In the genomic region with DNA sequence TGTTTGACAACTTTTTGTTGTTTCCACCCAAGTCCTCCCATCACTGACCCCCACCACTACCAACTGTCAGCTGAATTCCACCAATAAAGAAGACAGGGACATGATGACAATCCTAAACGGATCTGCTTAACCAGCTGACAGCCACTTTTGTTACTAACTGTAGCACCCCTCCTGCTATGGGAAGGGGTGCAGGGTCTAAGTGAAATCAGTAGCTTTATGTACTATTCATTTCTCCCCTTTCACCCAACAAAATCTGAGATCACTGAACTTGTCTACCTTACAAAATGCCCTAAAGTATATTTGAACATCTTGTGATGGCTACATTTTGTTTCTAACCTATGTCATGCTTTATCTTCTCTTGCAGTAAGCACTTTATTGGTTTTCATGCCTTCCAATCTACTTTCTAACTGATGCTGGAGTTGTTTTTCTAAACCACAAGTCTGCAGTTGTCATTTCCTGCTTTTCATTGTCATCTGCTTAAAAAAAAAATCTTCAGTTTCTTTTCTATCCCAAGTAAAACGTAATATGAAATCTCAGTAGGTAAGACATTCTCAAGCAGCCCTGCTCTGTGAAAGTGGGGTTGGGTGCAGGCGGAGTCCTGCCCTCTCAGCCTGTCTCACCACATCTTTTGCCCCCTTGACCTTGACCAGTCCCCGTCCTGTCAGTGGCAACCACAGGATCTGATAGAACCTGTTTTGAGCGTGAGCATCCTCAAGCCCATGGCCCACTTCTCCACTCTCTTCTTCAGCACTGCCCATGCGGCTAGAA, we compare ENCODE assay signal across 16 cellular contexts.
DNase-seq lines count a peak whose midpoint lies in the region; ATAC-seq and TF ChIP-seq lines count a peak whose summit lies in the region.
"Had no signal": no experiment of that assay in that cellular context is flagged by ENCODE, and none has a peak within 500 bp of the region (broad histone marks: within the 10 kb centered on the region; RNA-seq: fewer than 3 reads in every experiment).

No MANE protein-coding gene starts in this region.

- H3K27ac Mint-ChIP-seq in activated CD4-positive, alpha-beta memory T cell treated with anti-CD3 and anti-CD28 coated beads, Interleukin-2, amount 10 ng/mL, durations not matched to agents 7 days and 5 days = peak overlapping the region; percentile 87
- peak overlapping the region; percentile 60 for H3K27ac Mint-ChIP-seq in central memory CD8-positive, alpha-beta T cell (ENCODE audit: low read depth)

- no peaks in the 10 kb centered on the region for H3K36me3 ChIP-seq in thymus (ENCODE audit: control insufficient read depth, insufficient read depth)
- H3K36me3 ChIP-seq in hepatocyte (replicated peaks; ENCODE audit: insufficient read depth, low read depth) = no peaks in the 10 kb centered on the region
- no peaks in the 10 kb centered on the region for H3K36me3 ChIP-seq in esophagus muscularis mucosa
- H3K36me3 ChIP-seq: right lobe of liver had no signal

- intact Hi-C loops in esophagus muscularis mucosa (cut with DNase I) = no loop called here

- no peaks in the 10 kb centered on the region for H3K27me3 ChIP-seq in thymus (ENCODE audit: control insufficient read depth, insufficient read depth)
- no peaks in the 10 kb centered on the region for H3K27me3 ChIP-seq in hepatocyte
- H3K27me3 ChIP-seq in esophagus muscularis mucosa = no peaks in the 10 kb centered on the region
- H3K27me3 ChIP-seq: right lobe of liver, testis had no signal

- no peaks in the 10 kb centered on the region for H4K20me1 ChIP-seq in hepatocyte (ENCODE audit: insufficient read depth, poor library complexity, severe bottlenecking)

- peaks cover 22% of the 10 kb centered on the region for H3K4me1 Mint-ChIP-seq in activated CD4-positive, alpha-beta memory T cell treated with anti-CD3 and anti-CD28 coated beads, Interleukin-2, amount 10 ng/mL, durations not matched to agents 7 days and 5 days
- H3K4me1 Mint-ChIP-seq in central memory CD8-positive, alpha-beta T cell = peaks cover 17% of the 10 kb centered on the region

- POLR2A ChIA-PET in activated CD4-positive, alpha-beta memory T cell treated with anti-CD3 and anti-CD28 coated beads, Interleukin-2, amount 10 ng/mL, durations not matched to agents 7 days and 5 days (lab: Charles Lee) = no interaction called here

- H2AFZ ChIP-seq in hepatocyte = no peak overlapping the region

- TF ChIP-seq EP300 in esophagus muscularis mucosa (IDR thresholded peaks at IDR 0.05) = no peak

- TF ChIP-seq CTCF in hepatocyte (IDR thresholded peaks at IDR 0.05; ENCODE audit: poor library complexity) (no peak), esophagus muscularis mucosa (IDR thresholded peaks at IDR 0.05) (no peak)

- peak overlapping the region; percentile 71 for H3K27ac ChIP-seq in thymus (ENCODE audit: low read depth)
- no peak overlapping the region for H3K27ac ChIP-seq in hepatocyte
- no peak overlapping the region for H3K27ac ChIP-seq in esophagus muscularis mucosa (replicated peaks in 1 of 4)
- H3K27ac ChIP-seq: right lobe of liver, testis had no signal

- DNase-seq in stimulated activated naive CD4-positive, alpha-beta T cell (lab: John Stamatoyannopoulos, UW) = peak in 5 of 6 experiments; percentile 1 to 73 (median 55)
- no peak for DNase-seq in stimulated activated naive CD4-positive, alpha-beta T cell treated with Interleukin-2 at 50 U/mL for 16 hours (lab: John Stamatoyannopoulos, UW)
- peak; percentile 34 for DNase-seq in activated CD4-positive, alpha-beta memory T cell treated with anti-CD3 and anti-CD28 coated beads, Interleukin-2, amount 10 ng/mL, durations not matched to agents 7 days and 5 days
- no peak for DNase-seq in central memory CD8-positive, alpha-beta T cell (ENCODE audit: low spot score in 2 of 2)
- no peak for DNase-seq in hepatocyte (ENCODE audit: low spot score)
- no peak for DNase-seq in esophagus muscularis mucosa (ENCODE audit: extremely low spot score)
- DNase-seq: cerebellar nuclear complex; GF-D8; NCI-H1694; NCI-H446 treated with DMSO at 0.1 percent for 48 hours; right lobe of liver; SHP77; stimulated activated CD4-positive, alpha-beta T cell treated with anti-CD3 and anti-CD28 coated beads, Interleukin-2, amount 100 ng/mL, for 24 hours; testis had no signal

- CTCF ChIA-PET in activated CD4-positive, alpha-beta memory T cell treated with anti-CD3 and anti-CD28 coated beads, Interleukin-2, amount 10 ng/mL, durations not matched to agents 7 days and 5 days (lab: Charles Lee) = interaction anchor here (0.8 kb wide), 1 partner anchor 215 kb away, joined by 4 read pairs; no protein-coding TSS in a partner anchor

- no peaks in the 10 kb centered on the region for H3K27me3 Mint-ChIP-seq in activated CD4-positive, alpha-beta memory T cell treated with anti-CD3 and anti-CD28 coated beads, Interleukin-2, amount 10 ng/mL, durations not matched to agents 7 days and 5 days
- H3K27me3 Mint-ChIP-seq in central memory CD8-positive, alpha-beta T cell = no peaks in the 10 kb centered on the region

- peak overlapping the region; percentile 40 for H3K4me3 Mint-ChIP-seq in activated CD4-positive, alpha-beta memory T cell treated with anti-CD3 and anti-CD28 coated beads, Interleukin-2, amount 10 ng/mL, durations not matched to agents 7 days and 5 days
- H3K4me3 Mint-ChIP-seq in central memory CD8-positive, alpha-beta T cell = peak overlapping the region; percentile 40

- TF ChIP-seq POLR2A in esophagus muscularis mucosa (IDR thresholded peaks at IDR 0.05; ENCODE audit: low read depth) = no peak

- H3K9me3 Mint-ChIP-seq in activated CD4-positive, alpha-beta memory T cell treated with anti-CD3 and anti-CD28 coated beads, Interleukin-2, amount 10 ng/mL, durations not matched to agents 7 days and 5 days = peaks cover 3% of the 10 kb centered on the region
- H3K9me3 Mint-ChIP-seq in central memory CD8-positive, alpha-beta T cell = no peaks in the 10 kb centered on the region

- H3K9me3 ChIP-seq in thymus (ENCODE audit: control insufficient read depth) (no peaks in the 10 kb centered on the region), hepatocyte (ENCODE audit: low read depth) (no peaks in the 10 kb centered on the region), esophagus muscularis mucosa (no peaks in the 10 kb centered on the region)
- H3K9me3 ChIP-seq: right lobe of liver, testis had no signal

- H3K36me3 Mint-ChIP-seq in activated CD4-positive, alpha-beta memory T cell treated with anti-CD3 and anti-CD28 coated beads, Interleukin-2, amount 10 ng/mL, durations not matched to agents 7 days and 5 days (ENCODE audit: low read depth) = no peaks in the 10 kb centered on the region
- no peaks in the 10 kb centered on the region for H3K36me3 Mint-ChIP-seq in central memory CD8-positive, alpha-beta T cell (ENCODE audit: insufficient read depth)

- H3K4me3 ChIP-seq in thymus (ENCODE audit: low read length) (no peak overlapping the region), hepatocyte (no peak overlapping the region), esophagus muscularis mucosa (no peak overlapping the region)
- H3K4me3 ChIP-seq: right lobe of liver, testis had no signal

- H3K79me2 ChIP-seq in hepatocyte = no peaks in the 10 kb centered on the region

- no peaks in the 10 kb centered on the region for H3K9me2 ChIP-seq in hepatocyte (replicated peaks; ENCODE audit: insufficient read depth)

- H3K4me1 ChIP-seq in thymus (ENCODE audit: control insufficient read depth, insufficient read depth, low read length) (peaks cover 6% of the 10 kb centered on the region), hepatocyte (ENCODE audit: insufficient read depth) (no peaks in the 10 kb centered on the region), esophagus muscularis mucosa (peaks cover 13 to 17% (median 15%) of the 10 kb centered on the region in 4 donors)
- H3K4me1 ChIP-seq: right lobe of liver had no signal

- H3K4me2 ChIP-seq in hepatocyte = no peak overlapping the region

- peak; percentile 60 for ATAC-seq in central memory CD8-positive, alpha-beta T cell (replicated peaks; ENCODE audit: extremely low read depth, poor library complexity, severe bottlenecking)
- ATAC-seq in HG03025 (IDR thresholded peaks at IDR 0.05; ENCODE audit: low FRiP score, unreplicated experiment) = no peak
- ATAC-seq: right lobe of liver had no signal

- WGBS in thymus = 56% methylated on average over 6 of the region's 6 CpGs
- 94% methylated on average over 6 of the region's 6 CpGs for WGBS in hepatocyte (ENCODE audit: low lambda C conversion rate, missing lambda C conversion rate)
- 76% methylated on average over 6 of the region's 6 CpGs for WGBS in esophagus muscularis mucosa

Comparison
In these comparisons a context has a peak if more than half of its experiments do, and no peak if none do; other contexts are left out.
1. DNase-seq: peak in stimulated activated naive CD4-positive, alpha-beta T cell (5 of 6) and activated CD4-positive, alpha-beta memory T cell treated with anti-CD3 and anti-CD28 coated beads, Interleukin-2, amount 10 ng/mL, durations not matched to agents 7 days and 5 days (single experiment); none in stimulated activated naive CD4-positive, alpha-beta T cell treated with Interleukin-2 at 50 U/mL for 16 hours (single experiment), central memory CD8-positive, alpha-beta T cell (0 of 2), hepatocyte (single experiment) and esophagus muscularis mucosa (single experiment).